ENCODE assay signal across 20 cellular contexts in the genomic region with DNA sequence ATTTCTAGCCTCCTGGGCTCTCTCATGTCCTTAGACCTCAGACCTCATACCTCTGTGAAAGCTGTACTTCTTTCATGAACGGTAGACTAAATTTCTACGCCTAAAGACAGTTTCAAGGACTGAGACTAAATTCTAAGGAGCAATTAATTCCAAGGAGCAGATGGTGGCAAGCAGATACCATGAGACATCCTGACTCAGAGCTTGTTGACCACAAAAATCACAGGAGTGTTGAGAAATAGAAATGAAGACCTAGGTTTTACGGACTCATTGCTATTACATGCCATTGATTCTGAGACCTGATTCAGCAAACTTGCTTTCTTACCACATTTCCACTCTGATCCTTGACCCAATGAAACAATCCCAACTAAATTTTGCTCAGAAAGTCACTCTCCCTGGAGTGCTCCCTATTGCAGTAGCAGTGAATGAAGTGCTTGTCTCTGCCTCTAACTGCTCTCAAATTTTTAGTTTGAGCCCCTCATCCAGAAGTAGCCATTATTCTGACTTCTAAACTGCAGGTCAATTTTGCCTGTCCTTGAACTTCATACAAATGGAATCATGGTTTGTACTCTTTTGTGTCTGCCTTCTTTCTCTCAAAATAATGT. TPM values are rescaled to one million over a fixed set of nuclear protein-coding genes. Genes with fewer than 3 reads are reported as not detected.
A peak's percentile ranks its signal among the peaks of the same experiment; 100 is the strongest.
DNase-seq lines count a peak whose midpoint lies in the region; ATAC-seq and TF ChIP-seq lines count a peak whose summit lies in the region.
"Had no signal": no experiment of that assay in that cellular context is flagged by ENCODE, and none has a peak within 500 bp of the region (broad histone marks: within the 10 kb centered on the region; RNA-seq: fewer than 3 reads in every experiment).

No MANE protein-coding gene starts in this region.

- H2BK5ac ChIP-seq in IMR-90 (ENCODE audit: low read depth, low read length, poor library complexity, severe bottlenecking) = no peak overlapping the region

- TF ChIP-seq CTCF in IMR-90 (conservative IDR thresholded peaks at IDR 0.05; ENCODE audit: low read depth, low read length) = no peak
- no peak for TF ChIP-seq CTCF in brain microvascular endothelial cell (IDR thresholded peaks at IDR 0.05; ENCODE audit: low read depth, low read length, missing control alignments)
- no peak for TF ChIP-seq CTCF in stomach (IDR thresholded peaks at IDR 0.05)
- TF ChIP-seq CTCF in spleen (IDR thresholded peaks at IDR 0.05 in 8 of 11, conservative IDR thresholded peaks at IDR 0.05 in 3 of 11) = no peak

- H3K4ac ChIP-seq in IMR-90 (ENCODE audit: low read depth, low read length) = no peak overlapping the region

- CTCF ChIA-PET in IMR-90 (lab: Yijun Ruan, JAX) = interaction anchor here (0.6 kb wide), 1 partner anchor 146 kb away, joined by 3 read pairs; no protein-coding TSS in a partner anchor

- H3K9me1 ChIP-seq in IMR-90 (ENCODE audit: insufficient read depth, low read length) = no peaks in the 10 kb centered on the region

- no TSS peak for BruUV-seq in IMR-90 (replicated peaks; lab: Mats Ljungman, UMichigan)

- no peak overlapping the region for H2BK20ac ChIP-seq in IMR-90 (ENCODE audit: low read depth, low read length)

- H3K9ac ChIP-seq in IMR-90 (ENCODE audit: low read depth, low read length) = no peak overlapping the region
- H3K9ac ChIP-seq: BLaER1 had no signal

- POLR2A ChIA-PET in IMR-90 (lab: Charles Lee; ENCODE audit: unreplicated experiment) = no interaction called here

- H3K27ac ChIP-seq in IMR-90 (ENCODE audit: insufficient read depth, low read length) (no peak overlapping the region), brain microvascular endothelial cell (no peak overlapping the region), stomach (no peak overlapping the region), spleen (no peak overlapping the region)
- H3K27ac ChIP-seq: BLaER1, ovary, skin epidermis, uterus had no signal

- WGBS in IMR-90 (ENCODE audit: extremely low coverage in 2 of 2, insufficient read length in 1 of 2), 2 experiments = no CpG with 5 or more reads among the region's 3 CpGs
- 82 to 88% (median 86%) methylated on average over 3 of the region's 3 CpGs for WGBS in stomach, 5 donors
- 66 to 87% (median 73%) methylated on average over 3 of the region's 3 CpGs for WGBS in spleen, 5 donors

- in situ Hi-C loops in IMR-90 (cut with MboI; ENCODE audit: low sequenced_read_pairs) (no loop called here), brain microvascular endothelial cell (cut with HindIII; ENCODE audit: low pct_ligation_motif_present, low sequenced_read_pairs) (no loop called here)

- ATAC-seq in IMR-90 (ENCODE audit: low read depth) (no peak), GM19467 (IDR thresholded peaks at IDR 0.05; ENCODE audit: unreplicated experiment) (no peak)
- ATAC-seq: mucosa of descending colon, T-cell had no signal

- no peak overlapping the region for H2BK15ac ChIP-seq in IMR-90 (ENCODE audit: low read depth, low read length)

- no peak overlapping the region for H3K18ac ChIP-seq in IMR-90 (ENCODE audit: low read depth, low read length)

- no peaks in the 10 kb centered on the region for H4K20me1 ChIP-seq in IMR-90 (ENCODE audit: insufficient read depth, low read length)
- H4K20me1 ChIP-seq: BLaER1 had no signal

- H3K9me3 ChIP-seq in IMR-90 (ENCODE audit: control insufficient read depth, insufficient read depth, low read length) (no peaks in the 10 kb centered on the region), stomach (peaks cover 0 to 14% (median 5%) of the 10 kb centered on the region in 4 donors), spleen (peaks cover 0 to 18% (median 11%) of the 10 kb centered on the region in 8 donors)
- H3K9me3 ChIP-seq: BLaER1, ovary, uterus had no signal

- no peak overlapping the region for H2BK120ac ChIP-seq in IMR-90 (ENCODE audit: low read depth, low read length)

- intact Hi-C loops in IMR-90 (cut with micrococcal nuclease) (no loop called here), stomach (cut with DNase I; ENCODE audit: low total_unique reads) (no loop called here), spleen (cut with DNase I; ENCODE audit: low total_unique reads) (no loop called here)

- H4K5ac ChIP-seq in IMR-90 (ENCODE audit: low read depth, low read length) = no peak overlapping the region

- H3K27me3 ChIP-seq in IMR-90 (ENCODE audit: control insufficient read depth, insufficient read depth, low read length) (no peaks in the 10 kb centered on the region; the same call in 1 of the 2 replicates), brain microvascular endothelial cell (replicated peaks) (no peaks in the 10 kb centered on the region), stomach (no peaks in the 10 kb centered on the region), spleen (replicated peaks in 1 of 7) (peaks cover 0 to 3% (median 0%) of the 10 kb centered on the region in 7 donors)
- H3K27me3 ChIP-seq: BLaER1, ovary, uterus had no signal

- H3K56ac ChIP-seq in IMR-90 (ENCODE audit: extremely low read depth, insufficient read depth, low read length) = no peak overlapping the region

- H3K4me2 ChIP-seq in IMR-90 (ENCODE audit: low read depth, low read length) = no peak overlapping the region
- H3K4me2 ChIP-seq: BLaER1 had no signal

- H3K23ac ChIP-seq in IMR-90 (ENCODE audit: low read depth, low read length) = no peak overlapping the region

- DNase-seq in CMK (ENCODE audit: low read depth) (peak; percentile 39), IMR-90 (peak; percentile 57), brain microvascular endothelial cell (peak; percentile 44), iris pigment epithelial cell (ENCODE audit: low read depth) (peak; percentile 64), stomach (no peak), spleen (no peak)
- no peak for DNase-seq in activated CD8-positive, alpha-beta memory T cell treated with anti-CD3 and anti-CD28 coated beads, Interleukin-2, amount 50 U/mL, for 4 hours
- DNase-seq: activated CD4-positive, CD25-positive, alpha-beta regulatory T cell treated with anti-CD3 and anti-CD28 coated beads, Interleukin-2, amount 50 U/mL, for 72 hours; activated CD8-positive, alpha-beta memory T cell treated with anti-CD3 and anti-CD28 coated beads, Interleukin-2, amount 50 U/mL, for 48 hours; activated naive CD4-positive, alpha-beta T cell treated with anti-CD3 and anti-CD28 coated beads, Interleukin-2, amount 50 U/mL, for 16 hours; DMS79 treated with DMSO at 0.1 percent for 48 hours; mucosa of descending colon; NCI-H774; ovary; stimulated activated naive CD4-positive, alpha-beta T cell; T-cell; uterus had no signal

- no peak overlapping the region for H4K8ac ChIP-seq in IMR-90 (ENCODE audit: low read depth in 2 of 2, low read length in 2 of 2)

- no peak for TF ChIP-seq RAD21 in IMR-90 (IDR thresholded peaks at IDR 0.05; ENCODE audit: low read length)

- dilution Hi-C loops in IMR-90 (cut with HindIII; ENCODE audit: low sequenced_read_pairs, unreplicated experiment) = no loop called here

- H2AFZ ChIP-seq in IMR-90 (replicated peaks; ENCODE audit: low read length, poor library complexity) = no peak overlapping the region

- H3K36me3 ChIP-seq in IMR-90 (ENCODE audit: control insufficient read depth, insufficient read depth, low read length) = no peaks in the 10 kb centered on the region
- H3K36me3 ChIP-seq in brain microvascular endothelial cell (replicated peaks) = no peaks in the 10 kb centered on the region
- no peaks in the 10 kb centered on the region for H3K36me3 ChIP-seq in stomach
- no peaks in the 10 kb centered on the region for H3K36me3 ChIP-seq in spleen
- H3K36me3 ChIP-seq: BLaER1, ovary, uterus had no signal

- H2AK5ac ChIP-seq in IMR-90 (ENCODE audit: low read depth, low read length) = no peak overlapping the region

- H3K4me3 ChIP-seq in IMR-90 (ENCODE audit: insufficient read depth, low read depth, low read length) = no peak overlapping the region
- H3K4me3 ChIP-seq in brain microvascular endothelial cell (ENCODE audit: low read depth, low read length) = no peak overlapping the region
- H3K4me3 ChIP-seq in stomach = no peak overlapping the region
- no peak overlapping the region for H3K4me3 ChIP-seq in spleen
- H3K4me3 ChIP-seq: BLaER1, mucosa of descending colon, ovary, skin epidermis, uterus had no signal

- TF ChIP-seq POLR2A in IMR-90 (IDR thresholded peaks at IDR 0.05; ENCODE audit: low read depth, low read length) = no peak
- TF ChIP-seq POLR2A in stomach (IDR thresholded peaks at IDR 0.05) = no peak
- no peak for TF ChIP-seq POLR2A in spleen (IDR thresholded peaks at IDR 0.05)

- TF ChIP-seq EP300 in stomach (IDR thresholded peaks at IDR 0.05) = no peak

- no peak overlapping the region for H2AK9ac ChIP-seq in IMR-90 (replicated peaks; ENCODE audit: low read depth, low read length, poor library complexity)

- no peak overlapping the region for H3K14ac ChIP-seq in IMR-90 (replicated peaks; ENCODE audit: low read depth, low read length)

- H3K4me1 ChIP-seq in IMR-90 (ENCODE audit: control insufficient read depth, insufficient read depth, low read length) (no peaks in the 10 kb centered on the region), stomach (no peaks in the 10 kb centered on the region), spleen (no peaks in the 10 kb centered on the region)
- H3K4me1 ChIP-seq: BLaER1, uterus had no signal

- no peaks in the 10 kb centered on the region for H3K79me1 ChIP-seq in IMR-90 (ENCODE audit: low read depth in 1 of 2, low read length in 2 of 2)

- no peak overlapping the region for H4K91ac ChIP-seq in IMR-90 (ENCODE audit: insufficient read depth, low read depth, low read length)

TF ChIP-seq in IMR-90, 13 proteins besides CTCF, POLR2A, EP300 and RAD21:
- TF ChIP-seq CEBPB (IDR thresholded peaks at IDR 0.05; ENCODE audit: low read depth, low read length) (peak; percentile 58; the same call in 1 of the 2 replicates), SMC3 (IDR thresholded peaks at IDR 0.05; ENCODE audit: low read depth, low read length) (no peak), MAFK (IDR thresholded peaks at IDR 0.05; ENCODE audit: low read depth, low read length) (peak; percentile 27; the same call in 1 of the 2 replicates)

RNA-seq across cellular contexts. Expression of a gene that starts 52.0 kb away (rescaled TPM):
- total RNA-seq in IMR-90 (2012; rRNA removed) (18.3 and 18.6 TPM in 2 replicates), stomach (10 to 100 TPM; 21.7 to 49.0 (median 24.1) TPM), spleen (10 to 100 TPM; 16.9 to 35.8 (median 25.5) TPM)
- polyA plus RNA-seq in IMR-90 (2012; rRNA removed) (13.6 and 14.4 TPM in 2 replicates), stomach (10 to 100 TPM; 15.7 to 23.4 (median 22.6) TPM), spleen (10 to 100 TPM; 13.4 to 19.3 (median 14.4) TPM)
- 11.5 and 15.3 TPM in 2 replicates for polyA plus RNA-seq in IMR-90 (2012; cell fraction: cytosol; rRNA removed)
- polyA plus RNA-seq in IMR-90 (2012; cell fraction: nucleus; rRNA removed; ENCODE audit: low replicate concordance) = 15.5 and 16.8 TPM in 2 replicates

Comparison
In these comparisons a context has a peak if more than half of its experiments do, and no peak if none do; other contexts are left out.
1. DNase-seq: peak in CMK (single experiment), IMR-90 (single experiment), brain microvascular endothelial cell (single experiment) and iris pigment epithelial cell (single experiment); none in stomach (single experiment), activated CD8-positive, alpha-beta memory T cell treated with anti-CD3 and anti-CD28 coated beads, Interleukin-2, amount 50 U/mL, for 4 hours (single experiment) and spleen (single experiment).